In the genomic region with DNA sequence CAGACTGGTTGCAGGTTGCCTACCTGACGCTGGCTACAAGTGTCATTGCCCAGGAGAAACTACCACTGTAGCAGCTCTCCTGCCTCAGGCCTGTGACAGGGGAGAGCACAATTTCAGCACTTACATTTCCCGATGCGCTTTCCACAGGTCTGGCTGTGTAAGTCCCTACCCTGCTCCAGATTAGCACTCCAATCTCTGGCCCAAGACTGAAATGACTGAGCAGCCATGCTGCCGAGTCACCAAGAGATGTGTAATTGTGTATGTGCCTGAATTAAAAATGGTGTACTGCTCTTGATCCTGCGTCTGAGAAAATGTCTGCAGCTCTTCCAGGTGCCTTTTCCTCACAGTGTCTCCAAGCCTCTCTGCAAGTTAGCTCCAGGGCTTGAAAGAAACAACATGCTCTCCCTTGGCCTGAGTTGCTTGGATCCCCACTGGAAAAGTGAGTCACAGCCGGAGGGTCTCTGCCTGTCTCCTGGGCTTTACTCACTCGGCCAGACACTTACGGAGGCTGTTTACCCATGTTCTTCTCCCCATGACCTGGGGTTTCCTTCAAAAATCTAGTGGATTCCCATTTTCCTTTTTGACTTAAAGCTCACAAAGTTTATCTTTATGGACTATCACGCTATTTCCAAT, we compare ENCODE assay signal across 2 cellular contexts.
TF ChIP-seq lines count a peak whose summit lies in the region.

No MANE protein-coding gene starts in this region.

TF ChIP-seq in GM23338, 12 proteins besides CTCF, POLR2A, EP300 and RAD21 (continued from another document):
- TF ChIP-seq ETS1 (IDR thresholded peaks at IDR 0.05) (no peak), EZH2phosphoT487 (IDR thresholded peaks at IDR 0.05; ENCODE audit: unreplicated experiment) (no peak)

TF ChIP-seq in GM12878, 131 proteins besides CTCF, POLR2A, EP300 and RAD21:
- no peak for TF ChIP-seq PBX3 (IDR thresholded peaks at IDR 0.05; ENCODE audit: insufficient replicate concordance, low read depth, low read length)
- no peak for TF ChIP-seq NR2C2 (IDR thresholded peaks at IDR 0.05; ENCODE audit: borderline replicate concordance, control insufficient read depth, insufficient read length, low read depth)
- no peak for TF ChIP-seq SMC3 (IDR thresholded peaks at IDR 0.05; ENCODE audit: borderline replicate concordance, low read length)
- no peak for TF ChIP-seq ZNF217 (IDR thresholded peaks at IDR 0.05)
- no peak for TF ChIP-seq RAD51 (IDR thresholded peaks at IDR 0.05)
- no peak for TF ChIP-seq CBX5 (IDR thresholded peaks at IDR 0.05; ENCODE audit: low read depth)
- no peak for TF ChIP-seq NKRF (conservative IDR thresholded peaks at IDR 0.05)
- TF ChIP-seq ASH2L (IDR thresholded peaks at IDR 0.05; ENCODE audit: borderline replicate concordance, low read depth) = no peak
- no peak for TF ChIP-seq CEBPB (IDR thresholded peaks at IDR 0.05; ENCODE audit: borderline replicate concordance in 1 of 2, low read depth in 2 of 2, low read length in 2 of 2)
- TF ChIP-seq KLF5 (IDR thresholded peaks at IDR 0.05; ENCODE audit: partially characterized antibody) = no peak
- TF ChIP-seq, protein P1, sequence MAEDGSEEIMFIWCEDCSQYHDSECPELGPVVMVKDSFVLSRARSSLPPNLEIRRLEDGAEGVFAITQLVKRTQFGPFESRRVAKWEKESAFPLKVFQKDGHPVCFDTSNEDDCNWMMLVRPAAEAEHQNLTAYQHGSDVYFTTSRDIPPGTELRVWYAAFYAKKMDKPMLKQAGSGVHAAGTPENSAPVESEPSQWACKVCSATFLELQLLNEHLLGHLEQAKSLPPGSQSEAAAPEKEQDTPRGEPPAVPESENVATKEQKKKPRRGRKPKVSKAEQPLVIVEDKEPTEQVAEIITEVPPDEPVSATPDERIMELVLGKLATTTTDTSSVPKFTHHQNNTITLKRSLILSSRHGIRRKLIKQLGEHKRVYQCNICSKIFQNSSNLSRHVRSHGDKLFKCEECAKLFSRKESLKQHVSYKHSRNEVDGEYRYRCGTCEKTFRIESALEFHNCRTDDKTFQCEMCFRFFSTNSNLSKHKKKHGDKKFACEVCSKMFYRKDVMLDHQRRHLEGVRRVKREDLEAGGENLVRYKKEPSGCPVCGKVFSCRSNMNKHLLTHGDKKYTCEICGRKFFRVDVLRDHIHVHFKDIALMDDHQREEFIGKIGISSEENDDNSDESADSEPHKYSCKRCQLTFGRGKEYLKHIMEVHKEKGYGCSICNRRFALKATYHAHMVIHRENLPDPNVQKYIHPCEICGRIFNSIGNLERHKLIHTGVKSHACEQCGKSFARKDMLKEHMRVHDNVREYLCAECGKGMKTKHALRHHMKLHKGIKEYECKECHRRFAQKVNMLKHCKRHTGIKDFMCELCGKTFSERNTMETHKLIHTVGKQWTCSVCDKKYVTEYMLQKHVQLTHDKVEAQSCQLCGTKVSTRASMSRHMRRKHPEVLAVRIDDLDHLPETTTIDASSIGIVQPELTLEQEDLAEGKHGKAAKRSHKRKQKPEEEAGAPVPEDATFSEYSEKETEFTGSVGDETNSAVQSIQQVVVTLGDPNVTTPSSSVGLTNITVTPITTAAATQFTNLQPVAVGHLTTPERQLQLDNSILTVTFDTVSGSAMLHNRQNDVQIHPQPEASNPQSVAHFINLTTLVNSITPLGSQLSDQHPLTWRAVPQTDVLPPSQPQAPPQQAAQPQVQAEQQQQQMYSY (CRISPR knock-in tag; IDR thresholded peaks at IDR 0.05) = no peak
- TF ChIP-seq ELK1 (IDR thresholded peaks at IDR 0.05; ENCODE audit: low read depth, low read length) = no peak
- TF ChIP-seq RUNX3 (IDR thresholded peaks at IDR 0.05; ENCODE audit: low read length) = no peak
- TF ChIP-seq SIN3A (IDR thresholded peaks at IDR 0.05; ENCODE audit: low read depth, low read length) = no peak
- no peak for TF ChIP-seq ATF2 (IDR thresholded peaks at IDR 0.05; ENCODE audit: low read length)
- no peak for TF ChIP-seq YBX1 (IDR thresholded peaks at IDR 0.05)
- no peak for TF ChIP-seq NFIC (IDR thresholded peaks at IDR 0.05; ENCODE audit: low read depth, low read length)
- no peak for TF ChIP-seq POLR2AphosphoS5 (IDR thresholded peaks at IDR 0.05; ENCODE audit: low read length)
TF ChIP-seq in GM12878: peak in this region for 0.
